Comparison of ENCODE assay signal across 8 cellular contexts in the genomic region with DNA sequence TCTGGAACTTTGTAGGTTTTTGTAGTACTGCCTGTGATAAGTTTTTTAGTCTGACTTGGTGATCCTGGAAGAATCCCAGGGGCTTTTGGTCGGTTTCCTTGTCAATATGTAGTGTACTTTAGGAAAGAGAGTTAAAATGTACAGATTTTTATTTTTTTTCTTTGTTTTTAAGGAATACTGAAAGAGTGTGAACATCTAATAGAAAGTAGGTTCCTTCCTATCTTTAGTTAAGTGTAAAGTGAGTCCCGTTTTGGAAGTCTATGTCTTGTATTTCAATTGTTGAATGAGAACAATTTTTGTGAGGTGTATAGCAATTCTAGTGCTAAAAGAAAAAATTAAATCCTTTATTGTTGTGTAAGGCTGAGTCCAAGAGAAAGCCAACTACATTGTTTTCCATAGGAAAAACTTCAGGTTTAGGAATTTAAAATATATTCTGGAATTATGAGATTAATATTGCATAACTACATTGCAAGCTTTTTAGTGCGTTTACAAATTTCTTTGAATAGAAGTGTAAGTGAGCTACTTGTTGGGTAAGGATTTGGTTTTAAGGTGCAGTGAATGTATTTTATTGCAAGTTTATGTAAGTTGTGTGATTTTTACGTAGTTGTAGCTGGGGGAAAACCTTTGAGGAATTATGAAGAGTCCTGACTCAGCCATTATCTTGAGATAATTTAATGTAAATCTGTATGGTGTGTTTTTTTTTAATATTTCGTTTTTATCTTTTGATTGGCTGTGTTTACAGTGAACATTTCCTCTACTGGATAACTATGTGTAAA. TPM values are rescaled to one million over a fixed set of nuclear protein-coding genes. Genes with fewer than 3 reads are reported as not detected.
DNase-seq lines count a peak whose midpoint lies in the region; ATAC-seq, FAIRE-seq and TF ChIP-seq lines count a peak whose summit lies in the region.

No MANE protein-coding gene starts in this region.

- WGBS in esophagus muscularis mucosa = 8% methylated on average over 5 of the region's 5 CpGs
- WGBS in trophoblast cell (ENCODE audit: extremely low coverage, insufficient coverage, insufficient read length) = 100% methylated on average over 1 of the region's 5 CpGs

- TF ChIP-seq CTCF in GM06990 (IDR thresholded peaks at IDR 0.05; ENCODE audit: insufficient read depth, low read length, poor library complexity, severe bottlenecking) (no peak), RWPE2 (IDR thresholded peaks at IDR 0.05; ENCODE audit: poor library complexity, severe bottlenecking) (no peak), esophagus muscularis mucosa (IDR thresholded peaks at IDR 0.05) (no peak), D721Med (IDR thresholded peaks at IDR 0.05; ENCODE audit: insufficient read depth, missing control alignments) (no peak)

- H3K27ac ChIP-seq in RWPE2 (ENCODE audit: poor library complexity, severe bottlenecking) = peak overlapping the region; percentile 90
- peak overlapping the region; percentile 100 for H3K27ac ChIP-seq in esophagus muscularis mucosa (replicated peaks in 1 of 4)
- peak overlapping the region; percentile 90 for H3K27ac ChIP-seq in trophoblast cell (ENCODE audit: low read depth, low read length)

- H2AK5ac ChIP-seq in trophoblast cell (ENCODE audit: low read length) = no peak overlapping the region

- no peak overlapping the region for H3K23ac ChIP-seq in trophoblast cell (ENCODE audit: low read length)

- intact Hi-C loops in esophagus muscularis mucosa (cut with DNase I) = loop anchor here (5.0 to 10.0 kb wide), 2 partner anchors 203 to 301 kb away; a partner anchor contains a TSS

- H3K36me3 ChIP-seq in GM06990 (ENCODE audit: control insufficient read depth, insufficient read depth, low read length) = no peaks in the 10 kb centered on the region
- H3K36me3 ChIP-seq in RWPE2 (ENCODE audit: low read depth) = 0 out of 2 replicates have a peak, but pooled peaks cover 4% of the 10 kb centered on the region
- no peaks in the 10 kb centered on the region for H3K36me3 ChIP-seq in esophagus muscularis mucosa
- H3K36me3 ChIP-seq in trophoblast cell (ENCODE audit: control insufficient read depth in 1 of 2, insufficient read depth in 2 of 2, low read length in 2 of 2) = no peaks in the 10 kb centered on the region

- TF ChIP-seq POLR2A in esophagus muscularis mucosa (IDR thresholded peaks at IDR 0.05; ENCODE audit: low read depth) = no peak

- no peak for TF ChIP-seq EP300 in esophagus muscularis mucosa (IDR thresholded peaks at IDR 0.05)

- H2BK5ac ChIP-seq in trophoblast cell (ENCODE audit: low read depth, low read length, poor library complexity) = peak overlapping the region; percentile 94

- H3K9ac ChIP-seq in trophoblast cell (ENCODE audit: low read length) = no peak overlapping the region

- FAIRE-seq in D721Med (lab: Jason Lieb, UNC) = no peak

- no peak overlapping the region for H2BK120ac ChIP-seq in trophoblast cell (ENCODE audit: insufficient read depth, low read length, poor library complexity)

- peak overlapping the region; percentile 60 for H3K4me2 ChIP-seq in trophoblast cell (ENCODE audit: low read length)

- H3K27me3 ChIP-seq in GM06990 (replicated peaks; ENCODE audit: control insufficient read depth, insufficient read depth, low read length) = no peaks in the 10 kb centered on the region
- no peaks in the 10 kb centered on the region for H3K27me3 ChIP-seq in RWPE2 (ENCODE audit: insufficient read depth, poor library complexity, severe bottlenecking)
- no peaks in the 10 kb centered on the region for H3K27me3 ChIP-seq in esophagus muscularis mucosa
- no peaks in the 10 kb centered on the region for H3K27me3 ChIP-seq in trophoblast cell (ENCODE audit: insufficient read depth, low read length)

- peaks cover 40% of the 10 kb centered on the region for H3K4me1 ChIP-seq in RWPE2 (ENCODE audit: insufficient read depth, poor library complexity, severe bottlenecking)
- peaks cover 43 to 59% (median 57%) of the 10 kb centered on the region in 4 donors for H3K4me1 ChIP-seq in esophagus muscularis mucosa
- peaks cover 6 to 10% of the 10 kb centered on the region in 2 experiments for H3K4me1 ChIP-seq in trophoblast cell (ENCODE audit: control insufficient read depth in 1 of 2, insufficient read depth in 2 of 2, low read length in 2 of 2)

- no peak overlapping the region for H4K91ac ChIP-seq in trophoblast cell (ENCODE audit: low read depth, low read length)

- H3K14ac ChIP-seq in trophoblast cell (ENCODE audit: low read length) = peak overlapping the region; percentile 100

- H4K8ac ChIP-seq in trophoblast cell (ENCODE audit: low read depth, low read length) = no peak overlapping the region

- H3K9me3 ChIP-seq in RWPE2 (ENCODE audit: severe bottlenecking) (no peaks in the 10 kb centered on the region), esophagus muscularis mucosa (no peaks in the 10 kb centered on the region), trophoblast cell (ENCODE audit: insufficient read depth, low read depth, low read length) (no peaks in the 10 kb centered on the region)

- H3K79me2 ChIP-seq in trophoblast cell (ENCODE audit: control insufficient read depth, insufficient read depth, low read length, poor library complexity) = peaks cover 25% of the 10 kb centered on the region

- no peak overlapping the region for H2AFZ ChIP-seq in trophoblast cell (ENCODE audit: insufficient read depth, low read length, poor library complexity)

- H4K12ac ChIP-seq in trophoblast cell (ENCODE audit: low read depth, low read length) = no peak overlapping the region

- peak overlapping the region; percentile 100 for H3K4ac ChIP-seq in trophoblast cell (ENCODE audit: low read depth, low read length)

- no peak overlapping the region for H2BK12ac ChIP-seq in trophoblast cell (ENCODE audit: low read length)

- H3K18ac ChIP-seq in trophoblast cell (ENCODE audit: low read length) = no peak overlapping the region

- peak overlapping the region; percentile 89 for H3K4me3 ChIP-seq in GM06990 (replicated peaks; ENCODE audit: low read depth, low read length)
- peak overlapping the region; percentile 67 for H3K4me3 ChIP-seq in RWPE2 (ENCODE audit: severe bottlenecking)
- peak overlapping the region; percentile 76 to 95 (median 92) for H3K4me3 ChIP-seq in esophagus muscularis mucosa
- H3K4me3 ChIP-seq in trophoblast cell (ENCODE audit: low read depth, low read length) = peak overlapping the region; percentile 96

- peaks cover 14% of the 10 kb centered on the region for H3K79me1 ChIP-seq in trophoblast cell (ENCODE audit: low read length)

- DNase-seq in GM06990 (ENCODE audit: extremely low read depth, insufficient read length) (no peak), RWPE2 (ENCODE audit: low spot score) (no peak), esophagus muscularis mucosa (ENCODE audit: extremely low spot score) (no peak), trophoblast cell (no peak), D721Med (ENCODE audit: insufficient read length, low spot score) (no peak), NCI-H2107 treated with DMSO at 0.1 percent for 48 hours (lab: John Stamatoyannopoulos, UW; ENCODE audit: unreplicated experiment) (no peak)

- ATAC-seq in RWPE2 (ENCODE audit: low read depth) (no peak), HG03342 (IDR thresholded peaks at IDR 0.05; ENCODE audit: unreplicated experiment) (no peak), HG03457 (IDR thresholded peaks at IDR 0.05; ENCODE audit: unreplicated experiment) (no peak)

RNA-seq across cellular contexts. Expression of a gene that starts 1.7 kb away (rescaled TPM):
- 100 to 1,000 TPM; 198 to 336 (median 260) TPM for total RNA-seq in esophagus muscularis mucosa
- polyA plus RNA-seq in trophoblast cell (2013) = 181 and 185 TPM in 2 replicates

RNA-seq across cellular contexts. Expression of a gene that starts 29.7 kb away (rescaled TPM):
- 1 to 10 TPM in 1 of 4 donors, under 1 TPM in 3; 0.26 to 1.0 (median 0.58) TPM for total RNA-seq in esophagus muscularis mucosa
- polyA plus RNA-seq in trophoblast cell (2013) = 1.1 and 1.4 TPM in 2 replicates
